9 cellular contexts compared by ENCODE assay signal in the genomic region with DNA sequence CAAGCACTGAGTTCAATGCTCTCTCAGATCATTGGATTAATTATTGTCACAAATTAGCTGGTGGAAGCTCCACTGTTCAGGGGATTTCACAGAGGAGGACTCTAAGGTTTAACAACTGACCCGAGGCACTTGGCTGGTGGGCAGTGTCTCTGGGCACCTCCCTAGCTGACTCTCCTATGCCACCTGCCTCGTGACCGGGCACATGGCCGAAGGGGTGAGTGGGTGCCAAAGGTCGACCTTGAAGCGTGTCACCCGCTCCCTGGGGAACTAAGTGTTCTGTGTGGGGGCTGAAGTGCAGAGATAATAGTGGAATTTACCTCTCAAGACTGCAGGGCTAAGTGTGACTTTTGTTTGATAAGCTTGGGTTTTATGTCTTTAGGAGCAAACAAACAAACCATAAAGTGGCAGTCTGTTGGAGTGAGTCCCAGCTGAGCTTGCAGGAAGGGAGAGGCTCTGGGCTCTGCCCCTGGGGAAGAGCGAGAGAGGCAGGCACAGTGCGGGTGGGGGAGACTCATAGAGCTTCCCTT.
DNase-seq lines count a peak whose midpoint lies in the region; ATAC-seq, FAIRE-seq and TF ChIP-seq lines count a peak whose summit lies in the region.
"Had no signal": no experiment of that assay in that cellular context is flagged by ENCODE, and none has a peak within 500 bp of the region (broad histone marks: within the 10 kb centered on the region; RNA-seq: fewer than 3 reads in every experiment).

No MANE protein-coding gene starts in this region.

- H3K4me1 ChIP-seq in right atrium auricular region: peaks cover 0 to 15% of the 10 kb centered on the region in 2 donors
- H3K4me1 ChIP-seq in K562 (replicated peaks in 1 of 2; ENCODE audit: control insufficient read depth in 2 of 2, insufficient read depth in 2 of 2, low read length in 2 of 2): peaks cover 12% of the 10 kb centered on the region in 2 experiments; a peak in 4 of 5 replicates
- peaks cover 11% of the 10 kb centered on the region for H3K4me1 ChIP-seq in lower lobe of right lung
- no peaks in the 10 kb centered on the region for H3K4me1 ChIP-seq in aorta (ENCODE audit: control insufficient read depth in 1 of 2, insufficient read depth in 2 of 2, low read length in 2 of 2)
- H3K4me1 ChIP-seq: uterus had no signal

- 6% methylated on average over 9 of the region's 9 CpGs for WGBS in K562 (ENCODE audit: insufficient coverage, low coverage, missing lambda C conversion rate)
- 42 to 47% methylated on average over 9 of the region's 9 CpGs for WGBS in aorta, 2 donors

- TF ChIP-seq CTCF in right atrium auricular region (IDR thresholded peaks at IDR 0.05) (no peak), K562 (IDR thresholded peaks at IDR 0.05 in 2 of 3, conservative IDR thresholded peaks at IDR 0.05 in 1 of 3; ENCODE audit: insufficient read depth in 2 of 3, low read depth in 1 of 3, low read length in 3 of 3) (no peak), lower lobe of right lung (IDR thresholded peaks at IDR 0.05) (no peak)

- no TSS peak for BruUV-seq in K562 (replicated peaks; lab: Mats Ljungman, UMichigan)

- TF ChIP-seq EP300 in K562 (IDR thresholded peaks at IDR 0.05; ENCODE audit: low read length): no peak

- intact Hi-C loops in Right ventricle myocardium superior (cut with DNase I): no loop called here
- intact Hi-C loops in K562 (cut with micrococcal nuclease): no loop called here
- intact Hi-C loops in lower lobe of right lung (cut with DNase I): no loop called here
- intact Hi-C loops in aorta (cut with DNase I): no loop called here

- peak overlapping the region in 1 of 2 experiments; percentile 73; a peak in 2 of 4 replicates for H3K9ac ChIP-seq in K562 (ENCODE audit: insufficient read depth in 1 of 2, low read depth in 2 of 2, low read length in 2 of 2)

- in situ Hi-C loops in K562 (cut with MboI): no loop called here

- H3K9me1 ChIP-seq in K562 (ENCODE audit: control insufficient read depth, insufficient read depth, low read length): no peaks in the 10 kb centered on the region

- CTCF ChIA-PET in K562 (lab: Yijun Ruan, JAX; ENCODE audit: low intra/inter-chr PET ratio): no interaction called here

- no peak overlapping the region for H3K4me2 ChIP-seq in K562 (ENCODE audit: insufficient read depth, low read length)

- peak overlapping the region in 1 of 2 donors; percentile 37 for H3K27ac ChIP-seq in right atrium auricular region
- H3K27ac ChIP-seq in K562 (ENCODE audit: extremely low read depth, low read depth, low read length): no peak overlapping the region
- peak overlapping the region; percentile 65 for H3K27ac ChIP-seq in lower lobe of right lung
- H3K27ac ChIP-seq in aorta (ENCODE audit: low read depth in 1 of 2, low read length in 2 of 2): no peak overlapping the region
- H3K27ac ChIP-seq: uterus had no signal

- no peaks in the 10 kb centered on the region for H3K36me3 ChIP-seq in right atrium auricular region
- H3K36me3 ChIP-seq in K562 (ENCODE audit: control insufficient read depth, insufficient read depth, low read length): no peaks in the 10 kb centered on the region
- no peaks in the 10 kb centered on the region for H3K36me3 ChIP-seq in lower lobe of right lung
- H3K36me3 ChIP-seq in aorta (ENCODE audit: control insufficient read depth in 1 of 2, insufficient read depth in 2 of 2, low read length in 1 of 2): no peaks in the 10 kb centered on the region
- H3K36me3 ChIP-seq: uterus had no signal

- no peak for TF ChIP-seq POLR2A in K562 (conservative IDR thresholded peaks at IDR 0.05)

- H2AFZ ChIP-seq in K562 (ENCODE audit: low read depth, low read length): no peak overlapping the region

- H3K9me3 ChIP-seq in right atrium auricular region (no peaks in the 10 kb centered on the region), K562 (replicated peaks; ENCODE audit: control insufficient read depth, insufficient read depth, low read depth, low read length) (no peaks in the 10 kb centered on the region), lower lobe of right lung (no peaks in the 10 kb centered on the region), aorta (ENCODE audit: control insufficient read depth, low read length) (no peaks in the 10 kb centered on the region)
- H3K9me3 ChIP-seq: uterus had no signal

- ATAC-seq in Right ventricle myocardium superior (ENCODE audit: poor library complexity) (peak; percentile 87), K562 (peak; percentile 31), lower lobe of right lung (peak; percentile 87 to 92), aorta (ENCODE audit: low FRiP score) (peak; percentile 5), GM19452 (IDR thresholded peaks at IDR 0.05; ENCODE audit: unreplicated experiment) (no peak)

- DNase-seq in Right ventricle myocardium superior (peak; percentile 71), right atrium auricular region (ENCODE audit: low spot score) (no peak), K562 (ENCODE audit: extremely low read depth in 1 of 4, low spot score in 3 of 4) (peak in 1 of 4 experiments; percentile 22), lower lobe of right lung (peak; percentile 86), aorta (no peak), NCI-H2171 treated with DMSO at 0.1 percent for 48 hours (lab: John Stamatoyannopoulos, UW) (no peak), mesenteric fat pad (ENCODE audit: low spot score) (no peak)
- DNase-seq: uterus had no signal

- FAIRE-seq in K562 (lab: Jason Lieb, UNC): peak; percentile 44

- H3K27me3 ChIP-seq in right atrium auricular region (no peaks in the 10 kb centered on the region), K562 (ENCODE audit: control insufficient read depth in 2 of 2, insufficient read depth in 2 of 2, low read length in 2 of 2) (no peaks in the 10 kb centered on the region; a peak in 1 of 5 replicates), lower lobe of right lung (ENCODE audit: low read depth) (no peaks in the 10 kb centered on the region), aorta (ENCODE audit: control insufficient read depth in 1 of 2, insufficient read depth in 2 of 2, low read length in 1 of 2) (no peaks in the 10 kb centered on the region)
- H3K27me3 ChIP-seq: uterus had no signal

- POLR2A ChIA-PET in K562 (lab: Yijun Ruan, JAX): interaction anchor here (0.8 to 2.1 kb wide), 2 partner anchors 17 to 419 kb away, joined by 3 to 11 read pairs; no protein-coding TSS in a partner anchor

- H3K4me3 ChIP-seq in right atrium auricular region (no peak overlapping the region), K562 (no peak overlapping the region), lower lobe of right lung (no peak overlapping the region), aorta (ENCODE audit: low read length in 2 of 2) (no peak overlapping the region)
- H3K4me3 ChIP-seq: uterus had no signal

- no peak for TF ChIP-seq RAD21 in K562 (CRISPR knock-in tag; conservative IDR thresholded peaks at IDR 0.05 in 1 of 2, IDR thresholded peaks at IDR 0.05 in 1 of 2)

- peaks cover 4% of the 10 kb centered on the region; the same call in 1 of the 2 replicates for H4K20me1 ChIP-seq in K562 (replicated peaks; ENCODE audit: control insufficient read depth, insufficient read depth, low read length)

- H3K79me2 ChIP-seq in K562 (ENCODE audit: control insufficient read depth, insufficient read depth, low read length): no peaks in the 10 kb centered on the region

TF ChIP-seq in K562, 482 proteins besides CTCF, POLR2A, EP300 and RAD21 (continues in another document):
- TF ChIP-seq KDM5B (IDR thresholded peaks at IDR 0.05; ENCODE audit: insufficient replicate concordance, low read depth, low read length) (no peak), KDM1A (IDR thresholded peaks at IDR 0.05) (peak; percentile 57 to 70; a peak in 2 of 4 replicates), ZNF830 (CRISPR knock-in tag; IDR thresholded peaks at IDR 0.05) (no peak), TCF3 (CRISPR knock-in tag; IDR thresholded peaks at IDR 0.05) (peak; percentile 63), YBX1 (IDR thresholded peaks at IDR 0.05) (no peak), CBFA2T2 (conservative IDR thresholded peaks at IDR 0.05) (peak; percentile 25; the same call in 1 of the 2 replicates), KLF10 (CRISPR knock-in tag; IDR thresholded peaks at IDR 0.05) (no peak), POLR2AphosphoS5 (IDR thresholded peaks at IDR 0.05; ENCODE audit: control insufficient read depth, insufficient read depth, low read depth, low read length) (0 out of 2 replicates have a peak, but pooled peaks have one; percentile 18), HDAC1 (IDR thresholded peaks at IDR 0.05) (peak in 1 of 2 experiments; percentile 30; a peak in 1 of 4 replicates), ZNF668 (CRISPR knock-in tag; IDR thresholded peaks at IDR 0.05) (no peak), ZNF3 (CRISPR knock-in tag; IDR thresholded peaks at IDR 0.05) (no peak)
- TF ChIP-seq, protein P1, sequence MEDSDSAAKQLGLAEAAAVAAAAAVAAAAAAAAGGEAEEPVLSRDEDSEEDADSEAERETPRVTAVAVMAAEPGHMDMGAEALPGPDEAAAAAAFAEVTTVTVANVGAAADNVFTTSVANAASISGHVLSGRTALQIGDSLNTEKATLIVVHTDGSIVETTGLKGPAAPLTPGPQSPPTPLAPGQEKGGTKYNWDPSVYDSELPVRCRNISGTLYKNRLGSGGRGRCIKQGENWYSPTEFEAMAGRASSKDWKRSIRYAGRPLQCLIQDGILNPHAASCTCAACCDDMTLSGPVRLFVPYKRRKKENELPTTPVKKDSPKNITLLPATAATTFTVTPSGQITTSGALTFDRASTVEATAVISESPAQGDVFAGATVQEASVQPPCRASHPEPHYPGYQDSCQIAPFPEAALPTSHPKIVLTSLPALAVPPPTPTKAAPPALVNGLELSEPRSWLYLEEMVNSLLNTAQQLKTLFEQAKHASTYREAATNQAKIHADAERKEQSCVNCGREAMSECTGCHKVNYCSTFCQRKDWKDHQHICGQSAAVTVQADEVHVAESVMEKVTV (CRISPR knock-in tag; IDR thresholded peaks at IDR 0.05): no peak
- TF ChIP-seq, protein P2, sequence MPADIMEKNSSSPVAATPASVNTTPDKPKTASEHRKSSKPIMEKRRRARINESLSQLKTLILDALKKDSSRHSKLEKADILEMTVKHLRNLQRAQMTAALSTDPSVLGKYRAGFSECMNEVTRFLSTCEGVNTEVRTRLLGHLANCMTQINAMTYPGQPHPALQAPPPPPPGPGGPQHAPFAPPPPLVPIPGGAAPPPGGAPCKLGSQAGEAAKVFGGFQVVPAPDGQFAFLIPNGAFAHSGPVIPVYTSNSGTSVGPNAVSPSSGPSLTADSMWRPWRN (IDR thresholded peaks at IDR 0.05; ENCODE audit: low read depth): peak; percentile 86

Comparison
In these comparisons a context has a peak if more than half of its experiments do, and no peak if none do; other contexts are left out.
1. DNase-seq: peak in Right ventricle myocardium superior (single experiment) and lower lobe of right lung (single experiment); none in right atrium auricular region (single experiment), aorta (0 of 2), NCI-H2171 treated with DMSO at 0.1 percent for 48 hours (single experiment) and mesenteric fat pad (single experiment).